ENCODE assay signal across 12 cellular contexts in genomic region chr4:81152839-81153713, GRCh38.
DNase-seq lines count a peak whose midpoint lies in the region; ATAC-seq and TF ChIP-seq lines count a peak whose summit lies in the region.
"Had no signal": no experiment of that assay in that cellular context is flagged by ENCODE, and none has a peak within 500 bp of the region (broad histone marks: within the 10 kb centered on the region; RNA-seq: fewer than 3 reads in every experiment).

No MANE protein-coding gene starts in this region.

- H3K9me3 ChIP-seq in PC-3 (ENCODE audit: low read length) (no peaks in the 10 kb centered on the region), esophagus (ENCODE audit: control insufficient read depth in 2 of 2, insufficient read depth in 1 of 2, low read depth in 1 of 2, low read length in 1 of 2) (no peaks in the 10 kb centered on the region)

- DNase-seq in activated T-cell treated with anti-CD3 and anti-CD28 coated beads, Interleukin-2, amount 50 U/mL, for 24 hours: no peak
- no peak for DNase-seq in activated T-cell treated with anti-CD3 and anti-CD28 coated beads, Interleukin-2, amount 50 U/mL, for 1 hour
- DNase-seq in PC-3: peak; percentile 69
- no peak for DNase-seq in OCI-M1 (lab: John Stamatoyannopoulos, UW)
- no peak for DNase-seq in erythroblast (lab: John Stamatoyannopoulos, UW)
- no peak for DNase-seq in NCI-H1930 (lab: John Stamatoyannopoulos, UW)
- DNase-seq: activated CD4-positive, alpha-beta T cell treated with anti-CD3 and anti-CD28 coated beads, Interleukin-2, amount 50 U/mL, for 48 hours; cerebellar nuclear complex; hypothalamus had no signal

- no peak for TF ChIP-seq CTCF in PC-3 (conservative IDR thresholded peaks at IDR 0.05; ENCODE audit: low read depth, low read length)

- H3K27ac ChIP-seq in PC-3 (ENCODE audit: low read length): peak overlapping the region; percentile 30
- H3K27ac ChIP-seq in esophagus (ENCODE audit: low read depth in 2 of 2, low read length in 1 of 2): peak overlapping the region; percentile 49 to 88
- peak overlapping the region in 4 of 21 experiments; percentile 28 to 73 (median 64) for H3K27ac ChIP-seq in skin epidermis
- H3K27ac ChIP-seq: BLaER1 treated with 17β-estradiol and CSF1 and Interleukin-3, amounts not matched to agents 10 nM and 100 nM had no signal

- intact Hi-C loops in PC-3 (cut with micrococcal nuclease): loop anchor here (5.0 kb wide), 1 partner anchor 36 kb away; no protein-coding TSS in a partner anchor

- POLR2A ChIA-PET in PC-3 (lab: Charles Lee; ENCODE audit: unreplicated experiment): no interaction called here

- WGBS in esophagus, 2 donors: 48 to 50% methylated on average over 1 of the region's 1 CpG

- H2AFZ ChIP-seq in PC-3 (ENCODE audit: low read length): peak overlapping the region; percentile 62; the same call in 1 of the 2 replicates

- BruUV-seq in PC-3 (replicated peaks; lab: Mats Ljungman, UMichigan): no TSS peak

- H3K4me3 ChIP-seq in PC-3 (ENCODE audit: low read length) (peak overlapping the region; percentile 61), esophagus (ENCODE audit: low read depth in 1 of 2, low read length in 2 of 2) (peak overlapping the region in 1 of 2 donors; percentile 49), skin epidermis (peak overlapping the region in 4 of 7 experiments; percentile 23 to 42 (median 37))
- H3K4me3 ChIP-seq: BLaER1 treated with 17β-estradiol and CSF1 and Interleukin-3, amounts not matched to agents 10 nM and 100 nM had no signal

- H3K27me3 ChIP-seq in PC-3 (ENCODE audit: low read length): no peaks in the 10 kb centered on the region
- no peaks in the 10 kb centered on the region for H3K27me3 ChIP-seq in esophagus (ENCODE audit: control insufficient read depth in 1 of 2, insufficient read depth in 2 of 2, low read length in 2 of 2)
- H3K27me3 ChIP-seq: BLaER1 treated with 17β-estradiol and CSF1 and Interleukin-3, amounts not matched to agents 10 nM and 100 nM had no signal

- no peaks in the 10 kb centered on the region for H4K20me1 ChIP-seq in PC-3 (ENCODE audit: low read length)
- H4K20me1 ChIP-seq: BLaER1 treated with 17β-estradiol and CSF1 and Interleukin-3, amounts not matched to agents 10 nM and 100 nM had no signal

- H3K9me3 Mint-ChIP-seq in activated T-cell treated with anti-CD3 and anti-CD28 coated beads, Interleukin-2, amount 50 U/mL, for 24 hours: no peaks in the 10 kb centered on the region

- no peaks in the 10 kb centered on the region for H3K27me3 Mint-ChIP-seq in activated T-cell treated with anti-CD3 and anti-CD28 coated beads, Interleukin-2, amount 50 U/mL, for 24 hours

- CTCF ChIA-PET in PC-3 (lab: Charles Lee): no interaction called here

- H3K9me2 ChIP-seq in PC-3 (replicated peaks; ENCODE audit: low read length): no peaks in the 10 kb centered on the region

- H3K27ac Mint-ChIP-seq in activated T-cell treated with anti-CD3 and anti-CD28 coated beads, Interleukin-2, amount 50 U/mL, for 24 hours: no peak overlapping the region

- no peaks in the 10 kb centered on the region for H3K79me2 ChIP-seq in PC-3 (ENCODE audit: low read length)

- H3K36me3 ChIP-seq in PC-3 (ENCODE audit: low read depth, low read length): no peaks in the 10 kb centered on the region
- no peaks in the 10 kb centered on the region for H3K36me3 ChIP-seq in esophagus (ENCODE audit: control insufficient read depth in 2 of 2, insufficient read depth in 2 of 2, low read length in 1 of 2)
- H3K36me3 ChIP-seq: BLaER1 treated with 17β-estradiol and CSF1 and Interleukin-3, amounts not matched to agents 10 nM and 100 nM had no signal

- H3F3A ChIP-seq in PC-3 (ENCODE audit: low read length, unreplicated experiment): no peaks in the 10 kb centered on the region

- peaks cover 13% of the 10 kb centered on the region for H3K4me1 ChIP-seq in PC-3 (ENCODE audit: insufficient read depth, low read length)
- no peaks in the 10 kb centered on the region for H3K4me1 ChIP-seq in esophagus (ENCODE audit: control insufficient read depth in 2 of 2, insufficient read depth in 2 of 2, low read length in 1 of 2)
- H3K4me1 ChIP-seq: BLaER1 treated with 17β-estradiol and CSF1 and Interleukin-3, amounts not matched to agents 10 nM and 100 nM had no signal

- peak; percentile 82 for ATAC-seq in PC-3

- H3K4me1 Mint-ChIP-seq in activated T-cell treated with anti-CD3 and anti-CD28 coated beads, Interleukin-2, amount 50 U/mL, for 24 hours (ENCODE audit: low read depth): no peaks in the 10 kb centered on the region

- no peak overlapping the region for H3K9ac ChIP-seq in PC-3 (ENCODE audit: low read length)
- H3K9ac ChIP-seq: BLaER1 treated with 17β-estradiol and CSF1 and Interleukin-3, amounts not matched to agents 10 nM and 100 nM had no signal

- no peak for TF ChIP-seq POLR2A in erythroblast (IDR thresholded peaks at IDR 0.05; ENCODE audit: low read length)

- H3K36me3 Mint-ChIP-seq in activated T-cell treated with anti-CD3 and anti-CD28 coated beads, Interleukin-2, amount 50 U/mL, for 24 hours (ENCODE audit: low read depth): no peaks in the 10 kb centered on the region

- peak overlapping the region; percentile 67 for H3K4me2 ChIP-seq in PC-3 (ENCODE audit: low read length)
- H3K4me2 ChIP-seq: BLaER1 treated with 17β-estradiol and CSF1 and Interleukin-3, amounts not matched to agents 10 nM and 100 nM had no signal

- H3K4me3 Mint-ChIP-seq in activated T-cell treated with anti-CD3 and anti-CD28 coated beads, Interleukin-2, amount 50 U/mL, for 24 hours: peak overlapping the region; percentile 76
